In genomic region chr18:78862395-78862794, GRCh38 we compare ENCODE assay signal across 22 cellular contexts.
"Had no signal": no experiment of that assay in that cellular context is flagged by ENCODE, and none has a peak within 500 bp of the region (broad histone marks: within the 10 kb centered on the region; RNA-seq: fewer than 3 reads in every experiment).

No MANE protein-coding gene starts in this region.

- H3K9me3 ChIP-seq: MG63 had no signal

- FAIRE-seq: HTR-8/SVneo, RCC 7860 had no signal

- H3K4me3 ChIP-seq: MG63, SJSA1, SK-N-MC had no signal

- H3K27ac Mint-ChIP-seq: IgD-negative memory B cell had no signal

- H3K27ac ChIP-seq: HL-60, SJSA1, SK-N-MC had no signal

- H3K4me1 ChIP-seq: SJSA1 had no signal

- DNase-seq: KBM-7, MG63, NCI-H1092, NCI-H1105 treated with DMSO at 0.1 percent for 48 hours, NCI-H1417 treated with DMSO at 0.1 percent for 48 hours, NCI-H1694 treated with DMSO at 0.1 percent for 48 hours, NCI-H1930, NCI-H2081, NCI-H2107, NCI-H226, NCI-H510A, NCI-H524 treated with DMSO at 0.1 percent for 48 hours, NCI-H774, Right ventricle myocardium superior, RPMI8226, SIG-M5 had no signal

- H3K27me3 ChIP-seq: MG63, SJSA1 had no signal

- H3K4me1 Mint-ChIP-seq: IgD-negative memory B cell had no signal

- H3K36me3 ChIP-seq: MG63, SJSA1 had no signal

- H3K4me3 Mint-ChIP-seq: IgD-negative memory B cell had no signal
